In the genomic region with DNA sequence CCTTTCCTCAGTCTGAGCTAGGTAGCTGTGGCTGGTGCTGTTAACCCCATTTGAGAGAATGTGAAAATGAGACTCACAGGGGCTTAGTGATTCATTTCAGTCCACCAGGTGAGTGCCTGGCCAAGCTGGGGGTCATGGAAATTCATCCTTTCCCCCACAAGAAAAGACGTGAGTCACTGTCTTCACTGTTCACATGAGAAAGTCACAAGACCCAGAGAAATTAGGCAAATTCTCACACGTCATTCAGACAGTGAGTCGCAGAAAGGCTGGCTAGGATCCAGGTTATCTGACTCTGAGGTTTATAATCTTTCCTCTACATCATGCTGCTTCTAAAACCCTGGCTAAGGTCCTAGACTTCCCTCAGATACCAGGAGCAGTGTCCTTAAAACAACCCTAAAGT, we compare ENCODE assay signal across 9 cellular contexts.
A peak's percentile ranks its signal among the peaks of the same experiment; 100 is the strongest.
DNase-seq lines count a peak whose midpoint lies in the region; ATAC-seq and TF ChIP-seq lines count a peak whose summit lies in the region.
"Had no signal": no experiment of that assay in that cellular context is flagged by ENCODE, and none has a peak within 500 bp of the region (broad histone marks: within the 10 kb centered on the region; RNA-seq: fewer than 3 reads in every experiment).

No MANE protein-coding gene starts in this region.

- TF ChIP-seq CTCF in fibroblast of the aortic adventitia (IDR thresholded peaks at IDR 0.05; ENCODE audit: insufficient read depth, low read length) = no peak
- TF ChIP-seq CTCF in ovary (IDR thresholded peaks at IDR 0.05) = no peak
- no peak for TF ChIP-seq CTCF in esophagus muscularis mucosa (IDR thresholded peaks at IDR 0.05)

- H3K4me3 ChIP-seq in fibroblast of the aortic adventitia (ENCODE audit: low read depth, low read length) = no peak overlapping the region
- no peak overlapping the region for H3K4me3 ChIP-seq in ovary
- H3K4me3 ChIP-seq in esophagus muscularis mucosa = no peak overlapping the region

- H3K4me1 ChIP-seq in ovary (ENCODE audit: insufficient read depth) (peaks cover 2% of the 10 kb centered on the region), esophagus muscularis mucosa (peaks cover 3 to 14% (median 10%) of the 10 kb centered on the region in 4 donors)

- DNase-seq in AG08395 (ENCODE audit: low spot score) (peak; percentile 53), fibroblast of the aortic adventitia (ENCODE audit: low read depth) (peak; percentile 98), ovary (no peak), cerebellar nuclear complex (lab: John Stamatoyannopoulos, UW) (no peak), Kasumi-1 (lab: John Stamatoyannopoulos, UW) (no peak), esophagus muscularis mucosa (ENCODE audit: extremely low spot score) (no peak)
- DNase-seq: activated B cell treated with CpG ODN at 0.5 μM for 24 hours had no signal

- TF ChIP-seq EP300 in ovary (IDR thresholded peaks at IDR 0.05) (no peak), esophagus muscularis mucosa (IDR thresholded peaks at IDR 0.05) (no peak)

- WGBS in ovary, 3 donors = 64 to 78% (median 70%) methylated on average over 3 of the region's 3 CpGs
- WGBS in esophagus muscularis mucosa = 32% methylated on average over 3 of the region's 3 CpGs

- H3K9me3 ChIP-seq in ovary (no peaks in the 10 kb centered on the region), esophagus muscularis mucosa (no peaks in the 10 kb centered on the region)

- H3K27me3 ChIP-seq in ovary (no peaks in the 10 kb centered on the region), esophagus muscularis mucosa (no peaks in the 10 kb centered on the region)

- intact Hi-C loops in ovary (cut with DNase I) (no loop called here), esophagus muscularis mucosa (cut with DNase I) (no loop called here)

- ATAC-seq in GM19351 (IDR thresholded peaks at IDR 0.05; ENCODE audit: unreplicated experiment) (peak; percentile 92), HG03575 (IDR thresholded peaks at IDR 0.05; ENCODE audit: extremely low read depth, insufficient number of reproducible peaks, low FRiP score, unreplicated experiment) (peak; percentile 65)

- H3K27ac ChIP-seq in ovary (no peak overlapping the region), esophagus muscularis mucosa (replicated peaks in 1 of 4) (no peak overlapping the region)

- H3K36me3 ChIP-seq in ovary (no peaks in the 10 kb centered on the region), esophagus muscularis mucosa (no peaks in the 10 kb centered on the region)

- TF ChIP-seq POLR2A in ovary (IDR thresholded peaks at IDR 0.05) (no peak), esophagus muscularis mucosa (IDR thresholded peaks at IDR 0.05; ENCODE audit: low read depth) (no peak)

Comparison
In these comparisons a context has a peak if more than half of its experiments do, and no peak if none do; other contexts are left out.
1. DNase-seq: peak in AG08395 (single experiment) and fibroblast of the aortic adventitia (single experiment); none in ovary (0 of 5), cerebellar nuclear complex (0 of 2), Kasumi-1 (0 of 2) and esophagus muscularis mucosa (single experiment).